ENCODE assay signal across 9 cellular contexts in the genomic region with DNA sequence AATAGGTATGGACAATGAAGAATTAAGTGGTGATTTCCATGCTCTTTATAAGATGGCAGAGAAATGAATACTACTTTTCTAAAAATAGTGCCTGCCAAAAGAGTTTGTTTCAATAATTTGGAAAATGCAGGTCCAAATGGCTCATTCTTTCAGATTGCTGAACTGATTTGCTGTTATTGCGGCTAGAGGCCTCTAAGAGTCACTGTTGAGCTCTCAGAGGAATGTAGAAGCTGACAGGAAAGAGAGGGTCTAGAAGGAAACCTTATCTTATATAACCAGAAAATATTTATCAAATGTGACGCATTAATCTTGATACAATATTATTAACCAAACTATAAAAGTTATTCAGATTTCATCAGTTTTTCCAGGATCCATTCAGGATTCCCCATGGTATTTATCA.
A peak's percentile ranks its signal among the peaks of the same experiment; 100 is the strongest.
DNase-seq lines count a peak whose midpoint lies in the region; ATAC-seq and TF ChIP-seq lines count a peak whose summit lies in the region.
"Had no signal": no experiment of that assay in that cellular context is flagged by ENCODE, and none has a peak within 500 bp of the region (broad histone marks: within the 10 kb centered on the region; RNA-seq: fewer than 3 reads in every experiment).

No MANE protein-coding gene starts in this region.

- H3K9me3 ChIP-seq in Karpas-422 (ENCODE audit: low read length): no peaks in the 10 kb centered on the region

- no peak overlapping the region for H3K4me3 ChIP-seq in Karpas-422 (ENCODE audit: low read length)

- H3K27me3 Mint-ChIP-seq in nephron (ENCODE audit: low read depth): no peaks in the 10 kb centered on the region

- no peaks in the 10 kb centered on the region for H3K36me3 Mint-ChIP-seq in nephron (ENCODE audit: low read depth)
- H3K36me3 Mint-ChIP-seq: CD8-positive, alpha-beta memory T cell had no signal

- no peaks in the 10 kb centered on the region for H4K20me1 ChIP-seq in Karpas-422 (ENCODE audit: insufficient read depth, low read depth, low read length)

- H3K9me3 Mint-ChIP-seq in nephron: no peaks in the 10 kb centered on the region
- H3K9me3 Mint-ChIP-seq: CD8-positive, alpha-beta memory T cell had no signal

- no peak for ATAC-seq in GM18907 (IDR thresholded peaks at IDR 0.05; ENCODE audit: unreplicated experiment)

- no peaks in the 10 kb centered on the region for H3K9me2 ChIP-seq in Karpas-422 (replicated peaks; ENCODE audit: insufficient read depth, low read length)

- H3K27me3 ChIP-seq in Karpas-422 (ENCODE audit: low read length): no peaks in the 10 kb centered on the region

- DNase-seq in NCI-H1092 treated with DMSO at 0.1 percent for 48 hours (lab: John Stamatoyannopoulos, UW) (peak; percentile 12), NCI-H1092 (lab: John Stamatoyannopoulos, UW) (no peak), Karpas-422 (peak; percentile 65), astrocyte of the hippocampus (ENCODE audit: low read depth, low spot score) (peak; percentile 9), DMS79 treated with DMSO at 0.1 percent for 48 hours (lab: John Stamatoyannopoulos, UW) (no peak)
- no peak for DNase-seq in NK-92 treated with Interleukin-12 subunit alpha and Interleukin-12 subunit beta, amount 100 ng/mL, for 24 hours (lab: John Stamatoyannopoulos, UW)

- H2AFZ ChIP-seq in Karpas-422 (ENCODE audit: low read length): no peak overlapping the region

- no peaks in the 10 kb centered on the region for H3K79me2 ChIP-seq in Karpas-422 (ENCODE audit: low read length)

- H3K27ac Mint-ChIP-seq in nephron: peak overlapping the region in 2 of 3 experiments; percentile 89 to 90
- H3K27ac Mint-ChIP-seq: CD8-positive, alpha-beta memory T cell had no signal

- H3K36me3 ChIP-seq in Karpas-422 (ENCODE audit: insufficient read depth, low read length): no peaks in the 10 kb centered on the region

- no peak overlapping the region for H3K9ac ChIP-seq in Karpas-422 (ENCODE audit: low read length)

- H3K4me1 ChIP-seq in Karpas-422 (ENCODE audit: low read length): peaks cover 7% of the 10 kb centered on the region; the same call in 1 of the 2 replicates

- TF ChIP-seq CTCF in nephron (IDR thresholded peaks at IDR 0.05; ENCODE audit: unreplicated experiment in 3 of 3): peak; percentile 47 to 55 (median 53)

- peaks cover 22% of the 10 kb centered on the region for H3K4me1 Mint-ChIP-seq in nephron
- H3K4me1 Mint-ChIP-seq: CD8-positive, alpha-beta memory T cell had no signal

- no peak overlapping the region for H3K4me2 ChIP-seq in Karpas-422 (ENCODE audit: low read depth, low read length, poor library complexity, severe bottlenecking)

- no peak overlapping the region for H3K27ac ChIP-seq in Karpas-422 (ENCODE audit: low read length)

- H3K4me3 Mint-ChIP-seq in nephron: no peak overlapping the region
- H3K4me3 Mint-ChIP-seq: CD8-positive, alpha-beta memory T cell had no signal

Comparison
In these comparisons a context has a peak if more than half of its experiments do, and no peak if none do; other contexts are left out.
1. DNase-seq: peak in NCI-H1092 treated with DMSO at 0.1 percent for 48 hours (single experiment), Karpas-422 (single experiment) and astrocyte of the hippocampus (single experiment); none in NCI-H1092 (single experiment), DMS79 treated with DMSO at 0.1 percent for 48 hours (single experiment) and NK-92 treated with Interleukin-12 subunit alpha and Interleukin-12 subunit beta, amount 100 ng/mL, for 24 hours (single experiment).